ENCODE assay signal across 8 cellular contexts in the genomic region with DNA sequence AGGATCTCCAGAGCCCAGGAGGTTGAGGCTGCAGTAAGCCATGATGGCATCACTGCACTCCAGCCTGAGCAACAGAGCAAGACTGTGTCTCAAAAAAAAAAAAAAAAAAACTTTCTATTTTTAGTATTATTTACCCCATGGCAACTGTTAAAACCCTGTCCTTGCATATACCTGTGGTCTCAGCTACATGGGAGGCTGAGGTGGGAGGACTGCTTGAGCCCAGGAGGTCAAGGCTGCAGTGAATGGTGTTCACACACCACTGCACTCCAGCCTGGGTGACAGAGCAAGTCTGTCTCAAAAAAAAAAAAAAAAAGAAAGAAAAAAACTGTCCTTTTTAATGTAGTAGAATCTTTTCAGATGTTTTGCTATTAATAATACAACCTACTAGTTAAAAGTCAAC. TPM values are rescaled to one million over a fixed set of nuclear protein-coding genes. Genes with fewer than 3 reads are reported as not detected.
A peak's percentile ranks its signal among the peaks of the same experiment; 100 is the strongest.
DNase-seq lines count a peak whose midpoint lies in the region; ATAC-seq, FAIRE-seq and TF ChIP-seq lines count a peak whose summit lies in the region.
"Not testable (repeated sequence)": the region's sequence is repeated elsewhere in the genome, so short reads cannot be mapped to it uniquely, and the experiment has no call there.

No MANE protein-coding gene starts in this region.

- H3K27ac ChIP-seq in Karpas-422 (ENCODE audit: low read length) (peak overlapping the region; percentile 92), astrocyte (ENCODE audit: low read depth, low read length) (peak overlapping the region; percentile 36), mesenchymal stem cell (ENCODE audit: low read length, poor library complexity, severe bottlenecking) (peak overlapping the region; percentile 28), spleen (peak overlapping the region in 7 of 8 donors; percentile 0 to 100 (median 99))

- TF ChIP-seq POLR2A in spleen (IDR thresholded peaks at IDR 0.05): not testable (repeated sequence)

- H3K4me2 ChIP-seq in Karpas-422 (ENCODE audit: low read depth, low read length, poor library complexity, severe bottlenecking): peak overlapping the region; percentile 90
- peak overlapping the region; percentile 86 for H3K4me2 ChIP-seq in astrocyte (ENCODE audit: low read length)
- H3K4me2 ChIP-seq in mesenchymal stem cell (ENCODE audit: low read length, poor library complexity, severe bottlenecking): not testable (repeated sequence)

- H3K36me3 ChIP-seq in Karpas-422 (ENCODE audit: insufficient read depth, low read length); astrocyte (ENCODE audit: insufficient read depth, low read length); mesenchymal stem cell (ENCODE audit: control insufficient read depth in 1 of 2, insufficient read depth in 2 of 2, low read depth in 1 of 2, low read length in 2 of 2); spleen: not testable (repeated sequence)

- CTCF ChIA-PET in Calu3 (lab: Charles Lee): not testable (repeated sequence)
- CTCF ChIA-PET in activated CD4-positive, alpha-beta T cell treated with anti-CD3 and anti-CD28 coated beads for 36 hours (lab: Charles Lee): interaction anchor here (2.7 kb wide), 1 partner anchor 131 kb away, joined by 14 read pairs; no protein-coding TSS in a partner anchor

- peaks cover 16% of the 10 kb centered on the region; the same call in 1 of the 2 replicates for H4K20me1 ChIP-seq in Karpas-422 (ENCODE audit: insufficient read depth, low read depth, low read length)
- H4K20me1 ChIP-seq in astrocyte (ENCODE audit: insufficient read depth, low read length): peaks cover 69% of the 10 kb centered on the region

- not testable (repeated sequence) for FAIRE-seq in astrocyte (lab: Jason Lieb, UNC)

- POLR2A ChIA-PET in activated CD4-positive, alpha-beta T cell treated with anti-CD3 and anti-CD28 coated beads for 36 hours (lab: Charles Lee): not testable (repeated sequence)

- peaks cover 21% of the 10 kb centered on the region for H3K36me3 Mint-ChIP-seq in Calu3 (ENCODE audit: insufficient read depth, unreplicated experiment)
- H3K36me3 Mint-ChIP-seq in activated CD4-positive, alpha-beta T cell treated with anti-CD3 and anti-CD28 coated beads for 36 hours (ENCODE audit: low read depth): peaks cover 12% of the 10 kb centered on the region
- H3K36me3 Mint-ChIP-seq in astrocyte (ENCODE audit: low read depth, unreplicated experiment): not testable (repeated sequence)

- not testable (repeated sequence) for H3K9me2 ChIP-seq in Karpas-422 (replicated peaks; ENCODE audit: insufficient read depth, low read length)

- H4K91ac ChIP-seq in mesenchymal stem cell (ENCODE audit: low read length): not testable (repeated sequence)

- H2AFZ ChIP-seq in Karpas-422 (ENCODE audit: low read length); astrocyte (ENCODE audit: low read depth, low read length); mesenchymal stem cell (ENCODE audit: low read depth, low read length): not testable (repeated sequence)

- not testable (repeated sequence) for H3K79me1 ChIP-seq in mesenchymal stem cell (replicated peaks; ENCODE audit: low read length, poor library complexity, severe bottlenecking)

- not testable (repeated sequence) for H4K8ac ChIP-seq in mesenchymal stem cell (ENCODE audit: low read length)

- H3K4me3 Mint-ChIP-seq in Calu3 (ENCODE audit: low read depth, unreplicated experiment) (peak overlapping the region; percentile 95), astrocyte (ENCODE audit: unreplicated experiment) (peak overlapping the region; percentile 96)
- peak overlapping the region; percentile 98 for H3K4me3 Mint-ChIP-seq in activated CD4-positive, alpha-beta T cell treated with anti-CD3 and anti-CD28 coated beads for 36 hours

- H3K4me1 ChIP-seq in Karpas-422 (ENCODE audit: low read length): peaks cover 33% of the 10 kb centered on the region
- peaks cover 16% of the 10 kb centered on the region for H3K4me1 ChIP-seq in astrocyte (ENCODE audit: insufficient read depth, low read length)
- H3K4me1 ChIP-seq in mesenchymal stem cell (ENCODE audit: control insufficient read depth, insufficient read depth, low read depth, low read length): not testable (repeated sequence)
- peaks cover 44 to 81% (median 65%) of the 10 kb centered on the region in 6 donors for H3K4me1 ChIP-seq in spleen

- not testable (repeated sequence) for H3K9me3 ChIP-seq in Karpas-422 (ENCODE audit: low read length); astrocyte (ENCODE audit: insufficient read depth, low read depth, low read length); mesenchymal stem cell (ENCODE audit: control insufficient read depth, low read length); spleen

- not testable (repeated sequence) for H2AK5ac ChIP-seq in mesenchymal stem cell (ENCODE audit: low read length, severe bottlenecking)

- H2BK12ac ChIP-seq in mesenchymal stem cell (ENCODE audit: low read length in 2 of 2): not testable (repeated sequence)

- H2BK15ac ChIP-seq in mesenchymal stem cell (ENCODE audit: low read depth, poor library complexity, severe bottlenecking): not testable (repeated sequence)

- not testable (repeated sequence) for TF ChIP-seq CTCF in Calu3 (IDR thresholded peaks at IDR 0.05; ENCODE audit: unreplicated experiment); astrocyte (IDR thresholded peaks at IDR 0.05; ENCODE audit: insufficient read depth, low read depth, low read length); spleen (IDR thresholded peaks at IDR 0.05 in 8 of 11, conservative IDR thresholded peaks at IDR 0.05 in 3 of 11)

- H3K27ac Mint-ChIP-seq in Calu3 (ENCODE audit: unreplicated experiment): not testable (repeated sequence)
- H3K27ac Mint-ChIP-seq in activated CD4-positive, alpha-beta T cell treated with anti-CD3 and anti-CD28 coated beads for 36 hours: peak overlapping the region; percentile 76
- peak overlapping the region; percentile 86 for H3K27ac Mint-ChIP-seq in astrocyte (ENCODE audit: unreplicated experiment)

- H3K79me2 ChIP-seq in Karpas-422 (ENCODE audit: low read length) (peaks cover 81% of the 10 kb centered on the region), astrocyte (ENCODE audit: insufficient read depth, low read length) (peaks cover 81% of the 10 kb centered on the region)

- H3K27me3 ChIP-seq in Karpas-422 (ENCODE audit: low read length); astrocyte (ENCODE audit: insufficient read depth, low read length); mesenchymal stem cell (ENCODE audit: control insufficient read depth in 1 of 2, insufficient read depth in 1 of 2, low read length in 2 of 2); spleen (replicated peaks in 1 of 7): not testable (repeated sequence)

- not testable (repeated sequence) for H3K27me3 Mint-ChIP-seq in Calu3 (ENCODE audit: unreplicated experiment); activated CD4-positive, alpha-beta T cell treated with anti-CD3 and anti-CD28 coated beads for 36 hours; astrocyte (ENCODE audit: low read depth, unreplicated experiment)

- peak; percentile 8 for ATAC-seq in GM19043 (IDR thresholded peaks at IDR 0.05; ENCODE audit: low read depth, unreplicated experiment)
- ATAC-seq in HG02885 (IDR thresholded peaks at IDR 0.05; ENCODE audit: poor library complexity, unreplicated experiment): peak; percentile 6
- ATAC-seq in activated CD4-positive, alpha-beta T cell treated with anti-CD3 and anti-CD28 coated beads for 36 hours: not testable (repeated sequence)

- intact Hi-C loops in Calu3 (cut with micrococcal nuclease; ENCODE audit: unreplicated experiment); spleen (cut with DNase I; ENCODE audit: low total_unique reads): not testable (repeated sequence)
- intact Hi-C loops in activated CD4-positive, alpha-beta T cell treated with anti-CD3 and anti-CD28 coated beads for 36 hours (cut with DNase I, micrococcal nuclease): loop anchor here in 1 of 2 experiments (5.0 kb wide), 1 partner anchor 55 kb away; no protein-coding TSS in a partner anchor

- H3K18ac ChIP-seq in mesenchymal stem cell (ENCODE audit: low read depth in 1 of 2, low read length in 2 of 2): not testable (repeated sequence)

- peak overlapping the region; percentile 94 for H3K4me3 ChIP-seq in Karpas-422 (ENCODE audit: low read length)
- not testable (repeated sequence) for H3K4me3 ChIP-seq in astrocyte (ENCODE audit: insufficient read depth, low read depth, low read length)
- peak overlapping the region in 1 of 2 experiments; percentile 92 for H3K4me3 ChIP-seq in mesenchymal stem cell (ENCODE audit: insufficient read depth in 1 of 2, low read depth in 1 of 2, low read length in 2 of 2)
- peak overlapping the region in 2 of 8 donors; percentile 83 to 94 for H3K4me3 ChIP-seq in spleen

- H3K14ac ChIP-seq in mesenchymal stem cell (ENCODE audit: low read length in 2 of 2): not testable (repeated sequence)

- not testable (repeated sequence) for DNase-seq in Calu3; activated CD4-positive, alpha-beta T cell treated with anti-CD3 and anti-CD28 coated beads for 36 hours; astrocyte (ENCODE audit: low read depth); mesenchymal stem cell; spleen
- DNase-seq in Karpas-422: peak; percentile 48

- H3K23ac ChIP-seq in mesenchymal stem cell (ENCODE audit: low read length in 2 of 2): not testable (repeated sequence)

- H3K9ac ChIP-seq in Karpas-422 (ENCODE audit: low read length) (peak overlapping the region; percentile 99), astrocyte (ENCODE audit: low read length) (peak overlapping the region; percentile 94), mesenchymal stem cell (ENCODE audit: low read length) (peak overlapping the region; percentile 99)

- H2BK120ac ChIP-seq in mesenchymal stem cell (ENCODE audit: low read depth, low read length): not testable (repeated sequence)

- H3K9me3 Mint-ChIP-seq in Calu3 (ENCODE audit: low read depth, unreplicated experiment); activated CD4-positive, alpha-beta T cell treated with anti-CD3 and anti-CD28 coated beads for 36 hours (ENCODE audit: low read depth); astrocyte (ENCODE audit: unreplicated experiment): not testable (repeated sequence)

- not testable (repeated sequence) for H3K4ac ChIP-seq in mesenchymal stem cell (ENCODE audit: low read depth in 1 of 2, low read length in 2 of 2)

- H2BK5ac ChIP-seq in mesenchymal stem cell (ENCODE audit: low read depth, low read length, poor library complexity, severe bottlenecking): not testable (repeated sequence)

- peaks cover 37% of the 10 kb centered on the region for H3K4me1 Mint-ChIP-seq in Calu3 (ENCODE audit: low read depth, unreplicated experiment)
- peaks cover 47% of the 10 kb centered on the region for H3K4me1 Mint-ChIP-seq in activated CD4-positive, alpha-beta T cell treated with anti-CD3 and anti-CD28 coated beads for 36 hours
- peaks cover 24% of the 10 kb centered on the region for H3K4me1 Mint-ChIP-seq in astrocyte (ENCODE audit: low read depth, unreplicated experiment)

- not testable (repeated sequence) for BruUV-seq in Calu3 (replicated peaks; lab: Mats Ljungman, UMichigan)

RNA-seq across cellular contexts. Expression of a gene that starts 3.2 kb away (rescaled TPM):
- total RNA-seq in Calu3 (2022) (61.9 and 65.3 TPM in 2 replicates), astrocyte (58.8 and 65.1 TPM in 2 replicates), spleen (10 to 100 TPM; 50.6 to 74.0 (median 59.7) TPM)
- 46.0 and 79.8 TPM in 2 replicates for total RNA-seq in Karpas-422 (2014; rRNA removed; shearing (Covaris generic); ENCODE audit: low replicate concordance)
- 10 to 100 TPM; 44.2 to 56.6 TPM for total RNA-seq in activated CD4-positive, alpha-beta T cell treated with anti-CD3 and anti-CD28 coated beads for 36 hours
- 42.8 TPM for polyA plus RNA-seq in mesenchymal stem cell (2013, experiment 1 of 2)
- 43.4 TPM for polyA plus RNA-seq in mesenchymal stem cell (2013, experiment 2 of 2)
- 10 to 100 TPM; 33.4 to 43.1 (median 38.7) TPM for polyA plus RNA-seq in spleen

Comparison
In these comparisons a context has a peak if more than half of its experiments do, and no peak if none do; other contexts are left out.
1. H3K27ac ChIP-seq: peak in every context shown above with its lines; median percentile 99 in spleen; 92 in Karpas-422; 36 in astrocyte; 28 in mesenchymal stem cell.